ENCODE assay signal across 11 cellular contexts in the genomic region with DNA sequence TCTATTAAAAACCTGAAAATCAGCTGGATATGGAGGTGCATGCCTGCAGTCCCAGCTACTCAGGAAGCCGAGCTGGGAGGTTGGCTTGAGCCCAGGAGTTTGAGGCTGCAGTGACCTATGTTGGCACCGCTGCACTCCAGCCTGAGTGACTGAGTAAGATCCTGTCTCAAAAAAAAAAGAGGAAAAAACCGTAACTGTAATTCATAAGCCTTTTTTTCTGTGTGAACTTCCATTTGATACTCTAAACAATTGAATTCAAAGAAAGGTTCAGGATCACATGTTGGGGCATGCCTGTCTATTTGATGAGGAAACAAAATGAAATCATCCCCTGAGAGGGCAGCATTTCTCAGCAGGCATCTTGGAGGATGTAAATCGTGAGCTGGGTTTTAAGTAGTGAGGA. TPM values are rescaled to one million over a fixed set of nuclear protein-coding genes. Genes with fewer than 3 reads are reported as not detected.
A peak's percentile ranks its signal among the peaks of the same experiment; 100 is the strongest.
DNase-seq lines count a peak whose midpoint lies in the region; ATAC-seq and TF ChIP-seq lines count a peak whose summit lies in the region.
"Had no signal": no experiment of that assay in that cellular context is flagged by ENCODE, and none has a peak within 500 bp of the region (broad histone marks: within the 10 kb centered on the region; RNA-seq: fewer than 3 reads in every experiment).

No MANE protein-coding gene starts in this region.

- H3K36me3 ChIP-seq in breast epithelium (no peaks in the 10 kb centered on the region), left lung (no peaks in the 10 kb centered on the region), suprapubic skin (no peaks in the 10 kb centered on the region)
- H3K36me3 ChIP-seq: pancreas had no signal

- H3K27me3 ChIP-seq in breast epithelium (no peaks in the 10 kb centered on the region), left lung (no peaks in the 10 kb centered on the region), suprapubic skin (no peaks in the 10 kb centered on the region)
- H3K27me3 ChIP-seq: pancreas had no signal

- H3K9me3 ChIP-seq in breast epithelium (no peaks in the 10 kb centered on the region), left lung (no peaks in the 10 kb centered on the region), suprapubic skin (no peaks in the 10 kb centered on the region)
- H3K9me3 ChIP-seq: pancreas had no signal

- DNase-seq in AG20443 (ENCODE audit: low spot score) (peak; percentile 29), Kasumi-1 (lab: John Stamatoyannopoulos, UW) (peak; percentile 7 to 13), breast epithelium (ENCODE audit: low spot score in 2 of 2) (peak in 1 of 2 donors; percentile 54), left lung (peak in 1 of 2 donors; percentile 38), COLO829 (ENCODE audit: low spot score) (no peak), suprapubic skin (ENCODE audit: low spot score in 2 of 2) (no peak)
- DNase-seq: activated CD4-positive, alpha-beta T cell treated with anti-CD3 and anti-CD28 coated beads, Interleukin-2, amount 10 ng/mL, durations not matched to agents 24 days and 14 days; pancreas had no signal

- H3K27ac ChIP-seq in breast epithelium (peak overlapping the region; percentile 30 to 67), left lung (no peak overlapping the region), suprapubic skin (no peak overlapping the region)
- H3K27ac ChIP-seq: KMS-11, pancreas had no signal

- 35% methylated on average over 4 of the region's 4 CpGs for WGBS in suprapubic skin

- intact Hi-C loops in breast epithelium (cut with DNase I; ENCODE audit: low total_unique reads) = no loop called here
- intact Hi-C loops in left lung (cut with DNase I) = no loop called here

- peak; percentile 43 for ATAC-seq in left lung
- no peak for ATAC-seq in GM18517 (IDR thresholded peaks at IDR 0.05; ENCODE audit: unreplicated experiment)
- ATAC-seq in HG02642 (IDR thresholded peaks at IDR 0.05; ENCODE audit: poor library complexity, unreplicated experiment) = no peak

- H3K4me1 ChIP-seq in breast epithelium (peaks cover 3 to 8% of the 10 kb centered on the region in 2 donors), left lung (peaks cover 9 to 51% of the 10 kb centered on the region in 2 donors), suprapubic skin (peaks cover 40% of the 10 kb centered on the region)

- H3K4me3 ChIP-seq in breast epithelium (no peak overlapping the region), left lung (no peak overlapping the region), suprapubic skin (no peak overlapping the region)
- H3K4me3 ChIP-seq: pancreas had no signal

- TF ChIP-seq CTCF in breast epithelium (IDR thresholded peaks at IDR 0.05) (no peak), left lung (IDR thresholded peaks at IDR 0.05) (no peak), suprapubic skin (IDR thresholded peaks at IDR 0.05) (no peak)

- no peak for TF ChIP-seq EP300 in suprapubic skin (IDR thresholded peaks at IDR 0.05)

- TF ChIP-seq POLR2A in breast epithelium (IDR thresholded peaks at IDR 0.05) (no peak), suprapubic skin (IDR thresholded peaks at IDR 0.05) (no peak)

RNA-seq across cellular contexts. Expression of a gene that starts 38.8 kb away (rescaled TPM):
- total RNA-seq in breast epithelium (10 to 100 TPM in 2 of 3 donors, under 1 TPM in 1; 0.80 to 33.7 (median 11.8) TPM), left lung (10 to 100 TPM; 32.4 to 44.4 TPM), suprapubic skin (10 to 100 TPM; 29.3 to 54.5 (median 34.3) TPM)

Comparison
In these comparisons a context has a peak if more than half of its experiments do, and no peak if none do; other contexts are left out.
1. DNase-seq: peak in AG20443 (single experiment) and Kasumi-1 (2 of 2); none in COLO829 (single experiment) and suprapubic skin (0 of 2).
2. H3K27ac ChIP-seq: peak in breast epithelium (2 of 2); none in left lung (0 of 2) and suprapubic skin (single experiment).